Comparison of ENCODE assay signal across 1 cellular context in the genomic region with DNA sequence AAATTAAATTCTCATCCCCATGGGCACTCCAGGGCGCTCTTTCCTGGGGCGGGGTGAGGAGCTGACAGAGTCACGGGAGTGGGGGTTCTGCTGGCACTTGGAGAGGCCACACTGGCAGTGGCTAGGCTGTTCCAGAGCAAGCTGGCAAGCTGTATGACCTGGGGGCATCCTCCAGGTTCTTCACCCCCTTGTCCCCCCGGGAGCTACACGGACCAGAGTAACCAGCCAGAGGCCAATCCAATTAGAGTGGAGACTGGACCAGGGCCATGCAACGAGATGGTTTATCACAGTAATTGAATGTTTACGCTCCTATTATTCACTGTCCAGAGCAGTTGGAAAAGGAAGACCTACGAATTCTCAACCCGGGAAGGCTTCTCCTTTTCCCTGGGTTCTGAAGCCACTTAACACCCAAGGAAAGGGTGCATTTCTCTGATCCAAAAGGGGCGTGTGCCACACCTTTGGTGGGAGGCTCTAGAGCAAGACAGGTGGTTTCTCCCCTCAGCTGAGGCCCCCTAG.
TF ChIP-seq lines count a peak whose summit lies in the region.

No MANE protein-coding gene starts in this region.

TF ChIP-seq in H1, 55 proteins besides CTCF, POLR2A, EP300 and RAD21:
- TF ChIP-seq CREB1 (IDR thresholded peaks at IDR 0.05) (no peak), BACH1 (IDR thresholded peaks at IDR 0.05; ENCODE audit: low read length) (no peak), RBBP5 (IDR thresholded peaks at IDR 0.05; ENCODE audit: borderline replicate concordance, low read depth, low read length) (no peak), TBP (IDR thresholded peaks at IDR 0.05; ENCODE audit: low read depth, low read length) (no peak), FOSL1 (IDR thresholded peaks at IDR 0.05; ENCODE audit: insufficient read depth, low read depth, low read length) (no peak), EGR1 (IDR thresholded peaks at IDR 0.05; ENCODE audit: borderline replicate concordance, low read depth, low read length) (no peak), GABPA (IDR thresholded peaks at IDR 0.05; ENCODE audit: borderline replicate concordance, insufficient read depth, low read length) (no peak), ZNF274 (IDR thresholded peaks at IDR 0.05; ENCODE audit: borderline replicate concordance, extremely low read depth, low read length) (no peak), KDM4A (IDR thresholded peaks at IDR 0.05; ENCODE audit: low read depth, low read length, severe bottlenecking) (no peak), HDAC6 (IDR thresholded peaks at IDR 0.05; ENCODE audit: low read depth, low read length) (no peak), JUN (IDR thresholded peaks at IDR 0.05; ENCODE audit: low read depth, low read length) (no peak), SP2 (IDR thresholded peaks at IDR 0.05; ENCODE audit: low read length) (no peak), NANOG (IDR thresholded peaks at IDR 0.05; ENCODE audit: insufficient read depth, low read depth, low read length, poor library complexity, severe bottlenecking) (no peak), SIN3A (conservative IDR thresholded peaks at IDR 0.05 in 1 of 2, IDR thresholded peaks at IDR 0.05 in 1 of 2; ENCODE audit: low read depth in 1 of 2, low read length in 2 of 2) (no peak), CBX5 (IDR thresholded peaks at IDR 0.05; ENCODE audit: low read depth, low read length) (no peak)
- TF ChIP-seq, protein P1, sequence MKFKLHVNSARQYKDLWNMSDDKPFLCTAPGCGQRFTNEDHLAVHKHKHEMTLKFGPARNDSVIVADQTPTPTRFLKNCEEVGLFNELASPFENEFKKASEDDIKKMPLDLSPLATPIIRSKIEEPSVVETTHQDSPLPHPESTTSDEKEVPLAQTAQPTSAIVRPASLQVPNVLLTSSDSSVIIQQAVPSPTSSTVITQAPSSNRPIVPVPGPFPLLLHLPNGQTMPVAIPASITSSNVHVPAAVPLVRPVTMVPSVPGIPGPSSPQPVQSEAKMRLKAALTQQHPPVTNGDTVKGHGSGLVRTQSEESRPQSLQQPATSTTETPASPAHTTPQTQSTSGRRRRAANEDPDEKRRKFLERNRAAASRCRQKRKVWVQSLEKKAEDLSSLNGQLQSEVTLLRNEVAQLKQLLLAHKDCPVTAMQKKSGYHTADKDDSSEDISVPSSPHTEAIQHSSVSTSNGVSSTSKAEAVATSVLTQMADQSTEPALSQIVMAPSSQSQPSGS (IDR thresholded peaks at IDR 0.05; ENCODE audit: low read length) = no peak
